12 cellular contexts compared by ENCODE assay signal in genomic region chr1:33088119-33088906, GRCh38. TPM values are rescaled to one million over a fixed set of nuclear protein-coding genes. Genes with fewer than 3 reads are reported as not detected.
DNase-seq lines count a peak whose midpoint lies in the region; ATAC-seq and TF ChIP-seq lines count a peak whose summit lies in the region.
"Had no signal": no experiment of that assay in that cellular context is flagged by ENCODE, and none has a peak within 500 bp of the region (broad histone marks: within the 10 kb centered on the region; RNA-seq: fewer than 3 reads in every experiment).

No MANE protein-coding gene starts in this region.

- POLR2A ChIA-PET in PC-3 (lab: Charles Lee; ENCODE audit: unreplicated experiment) = no interaction called here

- BruUV-seq in PC-3 (replicated peaks; lab: Mats Ljungman, UMichigan) = no TSS peak

- no peak overlapping the region for H3K27ac ChIP-seq in PC-3 (ENCODE audit: low read length)
- H3K27ac ChIP-seq: breast epithelium had no signal

- no peaks in the 10 kb centered on the region for H3K9me3 ChIP-seq in PC-3 (ENCODE audit: low read length)
- H3K9me3 ChIP-seq: breast epithelium had no signal

- intact Hi-C loops in PC-3 (cut with micrococcal nuclease) = loop anchor here (5.0 kb wide), 1 partner anchor 211 kb away; no protein-coding TSS in a partner anchor

- no peak overlapping the region for H3K4me3 Mint-ChIP-seq in activated naive CD4-positive, alpha-beta T cell treated with anti-CD3 and anti-CD28 coated beads, Interleukin-2, amount 50 U/mL, for 24 hours
- H3K4me3 Mint-ChIP-seq in effector memory CD8-positive, alpha-beta T cell = peak overlapping the region in 1 of 2 donors; percentile 2

- no peak overlapping the region for H3K4me2 ChIP-seq in PC-3 (ENCODE audit: low read length)

- no peaks in the 10 kb centered on the region for H4K20me1 ChIP-seq in PC-3 (ENCODE audit: low read length)

- H3K4me1 ChIP-seq in PC-3 (ENCODE audit: insufficient read depth, low read length) = peaks cover 4% of the 10 kb centered on the region; the same call in 1 of the 2 replicates
- H3K4me1 ChIP-seq: breast epithelium had no signal

- no peaks in the 10 kb centered on the region for H3F3A ChIP-seq in PC-3 (ENCODE audit: low read length, unreplicated experiment)

- H3K36me3 ChIP-seq in PC-3 (ENCODE audit: low read depth, low read length) = no peaks in the 10 kb centered on the region
- H3K36me3 ChIP-seq: breast epithelium had no signal

- H3K9ac ChIP-seq in PC-3 (ENCODE audit: low read length) = no peak overlapping the region

- no peaks in the 10 kb centered on the region for H3K79me2 ChIP-seq in PC-3 (ENCODE audit: low read length)

- TF ChIP-seq CTCF in PC-3 (conservative IDR thresholded peaks at IDR 0.05; ENCODE audit: low read depth, low read length) = no peak

- peak; percentile 73 for ATAC-seq in effector memory CD8-positive, alpha-beta T cell (replicated peaks)
- ATAC-seq in HG03025 (IDR thresholded peaks at IDR 0.05; ENCODE audit: low FRiP score, unreplicated experiment) (no peak), PC-3 (no peak), HG02623 (IDR thresholded peaks at IDR 0.05; ENCODE audit: unreplicated experiment) (no peak)

- CTCF ChIA-PET in PC-3 (lab: Charles Lee) = no interaction called here

- no peak overlapping the region for H2AFZ ChIP-seq in PC-3 (ENCODE audit: low read length)

- peaks cover 20% of the 10 kb centered on the region for H3K4me1 Mint-ChIP-seq in activated naive CD4-positive, alpha-beta T cell treated with anti-CD3 and anti-CD28 coated beads, Interleukin-2, amount 50 U/mL, for 24 hours
- peaks cover 17 to 24% of the 10 kb centered on the region in 2 donors for H3K4me1 Mint-ChIP-seq in effector memory CD8-positive, alpha-beta T cell (ENCODE audit: low read depth in 2 of 2)

- H3K27me3 ChIP-seq in PC-3 (ENCODE audit: low read length) = no peaks in the 10 kb centered on the region
- H3K27me3 ChIP-seq: breast epithelium had no signal

- H3K27me3 Mint-ChIP-seq in activated naive CD4-positive, alpha-beta T cell treated with anti-CD3 and anti-CD28 coated beads, Interleukin-2, amount 50 U/mL, for 24 hours = no peaks in the 10 kb centered on the region
- H3K27me3 Mint-ChIP-seq in effector memory CD8-positive, alpha-beta T cell = no peaks in the 10 kb centered on the region

- H3K4me3 ChIP-seq in PC-3 (ENCODE audit: low read length) = no peak overlapping the region
- H3K4me3 ChIP-seq: breast epithelium had no signal

- peak overlapping the region; percentile 49 for H3K27ac Mint-ChIP-seq in activated naive CD4-positive, alpha-beta T cell treated with anti-CD3 and anti-CD28 coated beads, Interleukin-2, amount 50 U/mL, for 24 hours
- peak overlapping the region; percentile 7 to 11 for H3K27ac Mint-ChIP-seq in effector memory CD8-positive, alpha-beta T cell

- no peaks in the 10 kb centered on the region for H3K36me3 Mint-ChIP-seq in activated naive CD4-positive, alpha-beta T cell treated with anti-CD3 and anti-CD28 coated beads, Interleukin-2, amount 50 U/mL, for 24 hours
- H3K36me3 Mint-ChIP-seq in effector memory CD8-positive, alpha-beta T cell (ENCODE audit: insufficient read depth) = no peaks in the 10 kb centered on the region

- H3K9me2 ChIP-seq in PC-3 (replicated peaks; ENCODE audit: low read length) = no peaks in the 10 kb centered on the region

- no peak for DNase-seq in activated naive CD4-positive, alpha-beta T cell treated with anti-CD3 and anti-CD28 coated beads, Interleukin-2, amount 50 U/mL, for 16 hours
- DNase-seq in SKM-1 (lab: John Stamatoyannopoulos, UW; ENCODE audit: unreplicated experiment) = peak; percentile 27
- no peak for DNase-seq in effector memory CD8-positive, alpha-beta T cell
- no peak for DNase-seq in glomerular visceral epithelial cell (ENCODE audit: extremely low spot score)
- no peak for DNase-seq in PC-3
- DNase-seq: activated CD4-positive, alpha-beta T cell treated with anti-CD3 and anti-CD28 coated beads, Interleukin-2, amount 50 U/mL, for 48 hours; Right ventricle myocardium superior; stimulated activated CD4-positive, alpha-beta T cell treated with anti-CD3 and anti-CD28 coated beads, Interleukin-1b, Interleukin-23, amount 100 ng/mL, for 48 hours had no signal

- no peaks in the 10 kb centered on the region for H3K9me3 Mint-ChIP-seq in activated naive CD4-positive, alpha-beta T cell treated with anti-CD3 and anti-CD28 coated beads, Interleukin-2, amount 50 U/mL, for 24 hours
- no peaks in the 10 kb centered on the region for H3K9me3 Mint-ChIP-seq in effector memory CD8-positive, alpha-beta T cell

RNA-seq across cellular contexts. Expression of gene AZIN2, which starts 7.4 kb away (rescaled TPM):
- total RNA-seq in PC-3 (2014; rRNA removed) = 2.2 and 3.3 TPM in 2 replicates

RNA-seq across cellular contexts. Expression of gene AK2, which starts 51.6 kb away (rescaled TPM):
- 213 and 236 TPM in 2 replicates for total RNA-seq in PC-3 (2014; rRNA removed)
